8 cellular contexts compared by ENCODE assay signal in the genomic region with DNA sequence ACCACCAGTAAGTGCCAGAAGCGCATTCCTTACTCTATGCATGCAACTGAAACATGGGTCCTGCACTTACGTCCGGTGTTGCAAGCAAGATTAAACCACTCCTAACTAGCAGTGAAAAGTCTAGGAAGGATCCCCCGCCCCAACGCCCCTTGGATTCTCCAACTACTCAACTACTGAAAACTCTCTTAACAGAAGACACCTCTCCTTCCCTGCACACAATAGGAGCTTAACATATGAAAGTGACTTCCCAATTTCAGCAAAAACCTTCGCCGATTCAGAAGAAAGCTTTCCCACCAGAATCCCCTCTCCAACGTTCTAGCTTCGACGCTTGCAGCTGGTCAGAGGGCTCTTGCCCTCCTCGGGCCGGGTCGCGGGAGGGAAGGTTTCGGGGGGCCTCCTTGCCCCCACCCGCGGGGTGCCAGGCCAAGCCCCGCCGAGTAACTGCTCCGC. TPM values are rescaled to one million over a fixed set of nuclear protein-coding genes. Genes with fewer than 3 reads are reported as not detected.
DNase-seq lines count a peak whose midpoint lies in the region; ATAC-seq and TF ChIP-seq lines count a peak whose summit lies in the region.

No MANE protein-coding gene starts in this region.

- H3K4me1 ChIP-seq in PC-9 (replicated peaks; ENCODE audit: insufficient read depth) (peaks cover 37% of the 10 kb centered on the region), lung (ENCODE audit: control insufficient read depth in 2 of 2, insufficient read depth in 2 of 2, low read length in 2 of 2) (peaks cover 3 to 4% of the 10 kb centered on the region in 2 donors), urinary bladder (ENCODE audit: insufficient read depth) (peaks cover 3% of the 10 kb centered on the region)

- no peaks in the 10 kb centered on the region for H3K9me2 ChIP-seq in PC-9 (ENCODE audit: insufficient read depth)

- 0 to 1% methylated on average over 20 of the region's 20 CpGs for WGBS in lung, 2 donors
- WGBS in urinary bladder = under 1% methylated on average over 20 of the region's 20 CpGs

- peaks cover 5% of the 10 kb centered on the region for H3K9me3 Mint-ChIP-seq in chondrocyte (ENCODE audit: low read depth)

- peak overlapping the region; percentile 93 for H3K4me2 ChIP-seq in PC-9

- intact Hi-C loops in PC-9 (cut with micrococcal nuclease; ENCODE audit: unreplicated experiment) = loop anchor here (1.0 to 10.0 kb wide), 4 partner anchors 124 to 779 kb away; a partner anchor contains a TSS

- no peak for TF ChIP-seq CTCF in PC-9 (conservative IDR thresholded peaks at IDR 0.05)
- no peak for TF ChIP-seq CTCF in chondrocyte (IDR thresholded peaks at IDR 0.05)
- TF ChIP-seq CTCF in lung (IDR thresholded peaks at IDR 0.05; ENCODE audit: control extremely low read depth, extremely low read depth) = no peak

- DNase-seq in ACHN (peak; percentile 67), PC-9 (peak in 1 of 2 experiments; percentile 52), chondrocyte (ENCODE audit: low spot score) (no peak), lung (ENCODE audit: low spot score) (no peak), NCI-H187 treated with DMSO at 0.1 percent for 48 hours (lab: John Stamatoyannopoulos, UW) (no peak)

- H3K79me2 ChIP-seq in PC-9 (ENCODE audit: low read depth) = peaks cover 54% of the 10 kb centered on the region

- BruUV-seq in PC-9 (replicated peaks; lab: Mats Ljungman, UMichigan) = TSS peak; percentile 64

- H3K27me3 Mint-ChIP-seq in chondrocyte (ENCODE audit: low read depth) = no peaks in the 10 kb centered on the region

- H3K4me1 Mint-ChIP-seq in chondrocyte (ENCODE audit: low read depth) = peaks cover 27% of the 10 kb centered on the region

- H4K20me1 ChIP-seq in PC-9 (ENCODE audit: insufficient read depth) = peaks cover 30% of the 10 kb centered on the region

- H3K9me3 ChIP-seq in PC-9 (ENCODE audit: insufficient read depth, low read depth) (no peaks in the 10 kb centered on the region; the same call in 1 of the 2 replicates), lung (ENCODE audit: control insufficient read depth in 2 of 2, insufficient read depth in 1 of 2, low read length in 1 of 2) (peaks cover 0 to 2% of the 10 kb centered on the region in 2 donors)

- H2AFZ ChIP-seq in PC-9 = peak overlapping the region; percentile 89

- H3K36me3 Mint-ChIP-seq in chondrocyte (ENCODE audit: low read depth) = peaks cover 4% of the 10 kb centered on the region

- peak overlapping the region; percentile 83 for H3K4me3 Mint-ChIP-seq in chondrocyte (ENCODE audit: unreplicated experiment)

- H3K27ac ChIP-seq in PC-9 = peak overlapping the region; percentile 97
- peak overlapping the region; percentile 74 to 93 for H3K27ac ChIP-seq in lung (ENCODE audit: low read depth in 1 of 2, low read length in 1 of 2)
- H3K27ac ChIP-seq in urinary bladder (ENCODE audit: low read depth) = peak overlapping the region; percentile 86

- H3K27me3 ChIP-seq in PC-9 (ENCODE audit: insufficient read depth, low read depth) = no peaks in the 10 kb centered on the region
- no peaks in the 10 kb centered on the region for H3K27me3 ChIP-seq in lung (ENCODE audit: control insufficient read depth, insufficient read depth)

- H3K36me3 ChIP-seq in PC-9 (ENCODE audit: low read depth) (peaks cover 33% of the 10 kb centered on the region), lung (ENCODE audit: control insufficient read depth in 2 of 2, insufficient read depth in 2 of 2, low read length in 2 of 2) (peaks cover 5 to 12% of the 10 kb centered on the region in 2 donors), urinary bladder (ENCODE audit: insufficient read depth) (no peaks in the 10 kb centered on the region)

- ATAC-seq in GM18907 (IDR thresholded peaks at IDR 0.05; ENCODE audit: unreplicated experiment) = peak; percentile 18
- peak; percentile 8 for ATAC-seq in lung (ENCODE audit: insufficient read depth, low FRiP score)
- no peak for ATAC-seq in HG03175 (IDR thresholded peaks at IDR 0.05; ENCODE audit: unreplicated experiment)

- in situ Hi-C loops in ACHN (cut with HindIII; ENCODE audit: low pct_ligation_motif_present, low pct_unique_long_range_greater_than_20kb, low sequenced_read_pairs) = no loop called here

- H3K4me3 ChIP-seq in PC-9 (peak overlapping the region; percentile 88), lung (peak overlapping the region; percentile 60), urinary bladder (ENCODE audit: low read depth, low read length) (peak overlapping the region; percentile 97)

- POLR2A ChIA-PET in PC-9 (lab: Charles Lee; ENCODE audit: unreplicated experiment) = interaction anchor here (0.6 to 1.0 kb wide), 2 partner anchors 106 to 112 kb away, joined by 7 read pairs; no protein-coding TSS in a partner anchor

- H3F3A ChIP-seq in PC-9 (ENCODE audit: insufficient read depth, low read depth) = peaks cover 27% of the 10 kb centered on the region

- H3K27ac Mint-ChIP-seq in chondrocyte (ENCODE audit: unreplicated experiment) = peak overlapping the region; percentile 100

- CTCF ChIA-PET in PC-9 (lab: Charles Lee) = interaction anchor here (0.6 kb wide), 1 partner anchor 112 kb away, joined by 3 read pairs; no protein-coding TSS in a partner anchor

RNA-seq across cellular contexts. Expression of a gene that starts 0.6 kb away (rescaled TPM):
- total RNA-seq in PC-9 (2021) (47.3 and 51.3 TPM in 2 replicates), chondrocyte (32.4 to 41.8 TPM (median 37.4 TPM) in 3 replicates), lung (10 to 100 TPM; 35.6 to 64.5 TPM), urinary bladder (38.9 TPM)
- polyA plus RNA-seq in lung (10 to 100 TPM; 20.3 to 29.6 TPM), urinary bladder (29.9 TPM)

RNA-seq across cellular contexts. Expression of a gene that starts 9.8 kb away (rescaled TPM):
- total RNA-seq in PC-9 (2021) = not detected in 2 replicates
- 0.02 to 0.31 TPM in 2 of 3 replicates, not detected in the other for total RNA-seq in chondrocyte
- 1 to 10 TPM in 1 of 2 donors, under 1 TPM in 1; 0.51 to 4.7 TPM for total RNA-seq in lung
- 1 to 10 TPM; 1.6 to 2.2 TPM for polyA plus RNA-seq in lung
- total RNA-seq in urinary bladder = 0.11 TPM
- 0.51 TPM for polyA plus RNA-seq in urinary bladder
